1 cellular context compared by ENCODE assay signal in the genomic region with DNA sequence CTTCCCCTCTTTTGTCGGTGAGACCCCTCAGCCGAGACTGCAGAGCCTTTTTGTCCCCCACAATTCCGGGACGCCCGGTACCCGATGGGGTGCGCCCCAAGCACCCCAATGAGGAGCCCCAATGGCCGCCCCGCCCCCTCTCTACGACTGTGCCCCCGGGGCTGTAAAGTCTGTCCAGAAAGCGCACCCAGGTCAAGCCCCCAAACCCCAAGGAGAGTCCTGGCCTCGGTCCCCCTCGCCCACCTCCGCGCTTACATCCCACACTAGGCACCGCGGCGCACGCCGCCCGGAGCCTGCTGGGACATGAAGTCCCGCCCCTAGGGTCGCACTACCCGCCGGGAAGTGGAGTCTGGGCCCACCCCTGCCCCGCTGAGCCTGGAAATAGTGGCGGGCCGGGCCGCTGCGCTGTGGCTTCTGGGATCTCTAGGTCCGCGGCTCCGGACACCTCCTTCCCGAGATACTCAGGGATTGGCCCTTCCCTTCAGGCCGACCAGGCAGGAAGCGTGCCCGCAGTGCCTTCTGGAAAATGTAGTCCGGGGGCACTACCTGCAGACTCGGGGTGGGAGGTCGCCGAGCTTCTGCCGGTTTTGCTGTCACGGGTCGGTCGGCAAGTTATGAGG.
TF ChIP-seq lines count a peak whose summit lies in the region.

TSS of gene MEN1 (minus strand) at position 281 of the 620 bp plus-strand sequence. CDS start 442 bp downstream, outside the sequence.

TF ChIP-seq in K562, 482 proteins besides CTCF, POLR2A, EP300 and RAD21 (continued from another document):
- TF ChIP-seq, protein P1, sequence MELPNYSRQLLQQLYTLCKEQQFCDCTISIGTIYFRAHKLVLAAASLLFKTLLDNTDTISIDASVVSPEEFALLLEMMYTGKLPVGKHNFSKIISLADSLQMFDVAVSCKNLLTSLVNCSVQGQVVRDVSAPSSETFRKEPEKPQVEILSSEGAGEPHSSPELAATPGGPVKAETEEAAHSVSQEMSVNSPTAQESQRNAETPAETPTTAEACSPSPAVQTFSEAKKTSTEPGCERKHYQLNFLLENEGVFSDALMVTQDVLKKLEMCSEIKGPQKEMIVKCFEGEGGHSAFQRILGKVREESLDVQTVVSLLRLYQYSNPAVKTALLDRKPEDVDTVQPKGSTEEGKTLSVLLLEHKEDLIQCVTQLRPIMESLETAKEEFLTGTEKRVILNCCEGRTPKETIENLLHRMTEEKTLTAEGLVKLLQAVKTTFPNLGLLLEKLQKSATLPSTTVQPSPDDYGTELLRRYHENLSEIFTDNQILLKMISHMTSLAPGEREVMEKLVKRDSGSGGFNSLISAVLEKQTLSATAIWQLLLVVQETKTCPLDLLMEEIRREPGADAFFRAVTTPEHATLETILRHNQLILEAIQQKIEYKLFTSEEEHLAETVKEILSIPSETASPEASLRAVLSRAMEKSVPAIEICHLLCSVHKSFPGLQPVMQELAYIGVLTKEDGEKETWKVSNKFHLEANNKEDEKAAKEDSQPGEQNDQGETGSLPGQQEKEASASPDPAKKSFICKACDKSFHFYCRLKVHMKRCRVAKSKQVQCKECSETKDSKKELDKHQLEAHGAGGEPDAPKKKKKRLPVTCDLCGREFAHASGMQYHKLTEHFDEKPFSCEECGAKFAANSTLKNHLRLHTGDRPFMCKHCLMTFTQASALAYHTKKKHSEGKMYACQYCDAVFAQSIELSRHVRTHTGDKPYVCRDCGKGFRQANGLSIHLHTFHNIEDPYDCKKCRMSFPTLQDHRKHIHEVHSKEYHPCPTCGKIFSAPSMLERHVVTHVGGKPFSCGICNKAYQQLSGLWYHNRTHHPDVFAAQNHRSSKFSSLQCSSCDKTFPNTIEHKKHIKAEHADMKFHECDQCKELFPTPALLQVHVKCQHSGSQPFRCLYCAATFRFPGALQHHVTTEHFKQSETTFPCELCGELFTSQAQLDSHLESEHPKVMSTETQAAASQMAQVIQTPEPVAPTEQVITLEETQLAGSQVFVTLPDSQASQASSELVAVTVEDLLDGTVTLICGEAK (IDR thresholded peaks at IDR 0.05): peak; percentile 82
- TF ChIP-seq, protein P1 (CRISPR knock-in tag; IDR thresholded peaks at IDR 0.05): no peak
